In genomic region chr19:56121180-56122167, GRCh38 we compare ENCODE assay signal across 1 cellular context.
TF ChIP-seq lines count a peak whose summit lies in the region.

Gene ZNF787, minus strand, starts transcription at chr19:56121295. Its CDS starts 18,078 bp downstream, at chr19:56103217.

TF ChIP-seq in HepG2, 621 proteins besides CTCF, POLR2A, EP300 and RAD21 (continued from another document and continues in another):
- TF ChIP-seq FIP1L1 (IDR thresholded peaks at IDR 0.05; ENCODE audit: borderline replicate concordance, insufficient read depth, low read depth, low read length): no peak
- 0 out of 2 replicates have a peak, but pooled peaks have one; percentile 59 for TF ChIP-seq ZNF230 (CRISPR knock-in tag; IDR thresholded peaks at IDR 0.05)
- TF ChIP-seq ZBTB33 (CRISPR knock-in tag; IDR thresholded peaks at IDR 0.05): no peak
- TF ChIP-seq TBX2 (CRISPR knock-in tag; IDR thresholded peaks at IDR 0.05; ENCODE audit: borderline replicate concordance): peak; percentile 81
- no peak for TF ChIP-seq MYPOP (CRISPR knock-in tag; IDR thresholded peaks at IDR 0.05)
- TF ChIP-seq ZBTB49 (CRISPR knock-in tag; IDR thresholded peaks at IDR 0.05; ENCODE audit: borderline replicate concordance): no peak
- TF ChIP-seq AHDC1 (CRISPR knock-in tag; IDR thresholded peaks at IDR 0.05; ENCODE audit: borderline replicate concordance): peak; percentile 33; the same call in 1 of the 2 replicates
- TF ChIP-seq ZNF530 (CRISPR knock-in tag; IDR thresholded peaks at IDR 0.05; ENCODE audit: low read depth): no peak
- TF ChIP-seq HHEX (CRISPR knock-in tag; IDR thresholded peaks at IDR 0.05): no peak
- no peak for TF ChIP-seq IKZF4 (CRISPR knock-in tag; IDR thresholded peaks at IDR 0.05; ENCODE audit: borderline replicate concordance, low read depth, not compliant biosample characterization)
- 0 out of 2 replicates have a peak, but pooled peaks have one; percentile 79 for TF ChIP-seq GTF3A (CRISPR knock-in tag; conservative IDR thresholded peaks at IDR 0.05)
- no peak for TF ChIP-seq RNF219 (CRISPR knock-in tag; IDR thresholded peaks at IDR 0.05)
- no peak for TF ChIP-seq RBAK (CRISPR knock-in tag; IDR thresholded peaks at IDR 0.05)
- TF ChIP-seq TBL1XR1 (IDR thresholded peaks at IDR 0.05; ENCODE audit: borderline replicate concordance, low read length, partially characterized antibody): peak; percentile 26
- peak; percentile 83 for TF ChIP-seq PHF20 (CRISPR knock-in tag; IDR thresholded peaks at IDR 0.05)
- TF ChIP-seq ZNF770 (CRISPR knock-in tag; IDR thresholded peaks at IDR 0.05): no peak
- no peak for TF ChIP-seq ZFAT (CRISPR knock-in tag; conservative IDR thresholded peaks at IDR 0.05)
- no peak for TF ChIP-seq NR3C1 (CRISPR knock-in tag; IDR thresholded peaks at IDR 0.05)
- no peak for TF ChIP-seq ATF1 (CRISPR knock-in tag; IDR thresholded peaks at IDR 0.05)
- TF ChIP-seq ZNF510 (CRISPR knock-in tag; IDR thresholded peaks at IDR 0.05; ENCODE audit: low read depth): peak; percentile 91; the same call in 1 of the 2 replicates
- no peak for TF ChIP-seq ZNF513 (CRISPR knock-in tag; conservative IDR thresholded peaks at IDR 0.05)
- TF ChIP-seq THYN1 (CRISPR knock-in tag; IDR thresholded peaks at IDR 0.05; ENCODE audit: borderline replicate concordance, low read depth): no peak
- 0 out of 2 replicates have a peak, but pooled peaks have one; percentile 25 for TF ChIP-seq KDM4B (CRISPR knock-in tag; IDR thresholded peaks at IDR 0.05)
- peak; percentile 17; the same call in 1 of the 2 replicates for TF ChIP-seq BATF2 (CRISPR knock-in tag; IDR thresholded peaks at IDR 0.05)
- TF ChIP-seq ZNF142 (CRISPR knock-in tag; IDR thresholded peaks at IDR 0.05): no peak
- TF ChIP-seq MEF2D (CRISPR knock-in tag; IDR thresholded peaks at IDR 0.05): 0 out of 2 replicates have a peak, but pooled peaks have one; percentile 24
